In genomic region chr4:5423670-5424069, GRCh38 we compare ENCODE assay signal across 26 cellular contexts.
"Had no signal": no experiment of that assay in that cellular context is flagged by ENCODE, and none has a peak within 500 bp of the region (broad histone marks: within the 10 kb centered on the region; RNA-seq: fewer than 3 reads in every experiment).

No MANE protein-coding gene starts in this region.

- H3K4me1 Mint-ChIP-seq: activated CD4-positive, alpha-beta T cell treated with anti-CD3 and anti-CD28 coated beads, Interleukin-2, amount 10 ng/mL, durations not matched to agents 24 days and 14 days; activated naive CD4-positive, alpha-beta T cell treated with anti-CD3 and anti-CD28 coated beads, Interleukin-2, amount 50 U/mL, for 24 hours; activated naive CD8-positive, alpha-beta T cell treated with anti-CD3 and anti-CD28 coated beads, Interleukin-2, amount 10 ng/mL, durations not matched to agents 7 days and 5 days had no signal

- H3K9me3 ChIP-seq: body of pancreas, SJCRH30 had no signal

- H3K27me3 ChIP-seq: body of pancreas, breast epithelium, SJCRH30 had no signal

- H3K27ac ChIP-seq: body of pancreas, breast epithelium, SJCRH30, SK-N-MC, WERI-Rb-1 had no signal

- H3K9me3 Mint-ChIP-seq: activated CD4-positive, alpha-beta T cell treated with anti-CD3 and anti-CD28 coated beads, Interleukin-2, amount 10 ng/mL, durations not matched to agents 24 days and 14 days; activated naive CD8-positive, alpha-beta T cell treated with anti-CD3 and anti-CD28 coated beads, Interleukin-2, amount 10 ng/mL, durations not matched to agents 7 days and 5 days; activated T-cell treated with anti-CD3 and anti-CD28 coated beads, Interleukin-2, amount 50 U/mL, for 24 hours; activated T-helper 2 cell treated with anti-CD3 and anti-CD28 coated beads, Interferon-gamma antibody, Interleukin-2, Interleukin-4, amounts not matched to agents 10 μg/mL and 5 μg/mL and 100 μg/mL, durations not matched to agents 14 hours and 24 hours and 36 hours had no signal

- H3K4me1 ChIP-seq: body of pancreas, breast epithelium, SJCRH30 had no signal

- DNase-seq: activated CD4-positive, alpha-beta T cell treated with anti-CD3 and anti-CD28 coated beads, Interleukin-2, amount 10 ng/mL, durations not matched to agents 24 days and 14 days; activated CD4-positive, alpha-beta T cell treated with anti-CD3 and anti-CD28 coated beads, Interleukin-2, amount 50 U/mL, for 48 hours; activated CD8-positive, alpha-beta T cell treated with anti-CD3 and anti-CD28 coated beads, Interleukin-2, amount 10 ng/mL, durations not matched to agents 7 days and 5 days; activated gamma-delta T cell; activated naive CD4-positive, alpha-beta T cell treated with Interleukin-2 at 50 U/mL for 16 hours; activated naive CD8-positive, alpha-beta T cell treated with anti-CD3 and anti-CD28 coated beads, Interleukin-2, amount 10 ng/mL, durations not matched to agents 7 days and 5 days; activated T-cell treated with anti-CD3 and anti-CD28 coated beads, Interleukin-2, amount 50 U/mL, for 24 hours; amygdala; body of pancreas; MM.1S; NCI-H1092 treated with DMSO at 0.1 percent for 48 hours; NCI-H1436; NCI-H1694; NCI-H1930; NCI-H2081 treated with DMSO at 0.1 percent for 48 hours; NCI-H345; NCI-H524 treated with DMSO at 0.1 percent for 48 hours; SHP77; SJCRH30; T1000; WERI-Rb-1 had no signal

- H3K27ac Mint-ChIP-seq: activated CD4-positive, alpha-beta T cell treated with anti-CD3 and anti-CD28 coated beads, Interleukin-2, amount 10 ng/mL, durations not matched to agents 24 days and 14 days; activated CD8-positive, alpha-beta T cell treated with anti-CD3 and anti-CD28 coated beads, Interleukin-2, amount 10 ng/mL, durations not matched to agents 7 days and 5 days; activated naive CD4-positive, alpha-beta T cell treated with anti-CD3 and anti-CD28 coated beads, Interleukin-2, amount 50 U/mL, for 24 hours; activated naive CD8-positive, alpha-beta T cell treated with anti-CD3 and anti-CD28 coated beads, Interleukin-2, amount 10 ng/mL, durations not matched to agents 7 days and 5 days; activated T-cell treated with anti-CD3 and anti-CD28 coated beads, Interleukin-2, amount 50 U/mL, for 24 hours; activated T-helper 2 cell treated with anti-CD3 and anti-CD28 coated beads, Interferon-gamma antibody, Interleukin-2, Interleukin-4, amounts not matched to agents 10 μg/mL and 5 μg/mL and 100 μg/mL, durations not matched to agents 14 hours and 24 hours and 36 hours had no signal

- ATAC-seq: activated CD8-positive, alpha-beta T cell treated with anti-CD3 and anti-CD28 coated beads, Interleukin-2, amount 10 ng/mL, durations not matched to agents 7 days and 5 days; body of pancreas; Panc1 had no signal

- H3K36me3 ChIP-seq: breast epithelium, SJCRH30, WERI-Rb-1 had no signal

- H3K27me3 Mint-ChIP-seq: activated CD4-positive, alpha-beta T cell treated with anti-CD3 and anti-CD28 coated beads, Interleukin-2, amount 10 ng/mL, durations not matched to agents 24 days and 14 days; activated naive CD8-positive, alpha-beta T cell treated with anti-CD3 and anti-CD28 coated beads, Interleukin-2, amount 10 ng/mL, durations not matched to agents 7 days and 5 days; activated T-cell treated with anti-CD3 and anti-CD28 coated beads, Interleukin-2, amount 50 U/mL, for 24 hours had no signal

- H3K36me3 Mint-ChIP-seq: activated naive CD4-positive, alpha-beta T cell treated with anti-CD3 and anti-CD28 coated beads, Interleukin-2, amount 50 U/mL, for 24 hours; activated naive CD8-positive, alpha-beta T cell treated with anti-CD3 and anti-CD28 coated beads, Interleukin-2, amount 10 ng/mL, durations not matched to agents 7 days and 5 days had no signal

- H3K4me3 Mint-ChIP-seq: activated CD4-positive, alpha-beta T cell treated with anti-CD3 and anti-CD28 coated beads, Interleukin-2, amount 10 ng/mL, durations not matched to agents 24 days and 14 days; activated CD8-positive, alpha-beta T cell treated with anti-CD3 and anti-CD28 coated beads, Interleukin-2, amount 10 ng/mL, durations not matched to agents 7 days and 5 days; activated naive CD4-positive, alpha-beta T cell treated with anti-CD3 and anti-CD28 coated beads, Interleukin-2, amount 50 U/mL, for 24 hours; activated naive CD8-positive, alpha-beta T cell treated with anti-CD3 and anti-CD28 coated beads, Interleukin-2, amount 10 ng/mL, durations not matched to agents 7 days and 5 days; activated T-cell treated with anti-CD3 and anti-CD28 coated beads, Interleukin-2, amount 50 U/mL, for 24 hours had no signal

- H3K4me3 ChIP-seq: body of pancreas, breast epithelium, SJCRH30, SK-N-MC had no signal
